ENCODE assay signal across 10 cellular contexts in the genomic region with DNA sequence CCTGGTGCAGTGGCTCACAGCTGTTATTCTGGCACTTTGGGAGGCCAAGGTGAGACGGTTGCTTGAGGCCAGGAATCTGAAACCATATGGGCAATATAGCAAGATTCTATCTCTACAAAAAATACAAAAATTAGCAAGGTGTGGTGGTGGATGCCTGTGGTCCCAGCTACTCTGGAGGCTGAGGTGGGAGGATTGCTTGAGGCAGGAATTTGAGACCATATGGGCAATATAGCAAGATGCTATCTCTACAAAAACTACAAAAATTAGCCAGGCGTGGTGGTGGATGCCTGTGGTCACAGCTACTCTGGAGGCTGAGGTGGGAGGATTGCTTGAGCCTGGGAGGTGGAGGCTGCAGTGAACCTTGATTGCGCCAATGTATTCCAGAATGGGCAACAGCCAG. TPM values are rescaled to one million over a fixed set of nuclear protein-coding genes. Genes with fewer than 3 reads are reported as not detected.
"Had no signal": no experiment of that assay in that cellular context is flagged by ENCODE, and none has a peak within 500 bp of the region (broad histone marks: within the 10 kb centered on the region; RNA-seq: fewer than 3 reads in every experiment).

No MANE protein-coding gene starts in this region.

- H3K9me3 Mint-ChIP-seq: GM23338, HFFc6 had no signal

- H3K9ac ChIP-seq: GM23248 had no signal

- H3K4me2 ChIP-seq: GM23338 had no signal

- H3K9me3 ChIP-seq: HAP-1 had no signal

- H3K27ac ChIP-seq: GM23248 had no signal

- DNase-seq: GM23248, GOT3, H7, H9, HCEC 1CT, HFFc6 had no signal

- H3K4me1 Mint-ChIP-seq: GM23338, H9 had no signal

- H3K36me3 ChIP-seq: HAP-1 had no signal

- H3K27ac Mint-ChIP-seq: GM23338, H9, HFFc6 had no signal

- H3K4me3 ChIP-seq: GM23248, GM23338, HAP-1 had no signal

- H3K4me3 Mint-ChIP-seq: GM23338, H9, HFFc6 had no signal

- H2AFZ ChIP-seq: GM23248, GM23338 had no signal

RNA-seq across cellular contexts. Expression of gene ADGRG4, which starts 2.3 kb away (rescaled TPM):
- total RNA-seq: GM23248, GM23338, H1, H4, H7, H9 had no signal
- polyA plus RNA-seq: GM23248, GM23338, H1 had no signal
